ENCODE assay signal across 27 cellular contexts in the genomic region with DNA sequence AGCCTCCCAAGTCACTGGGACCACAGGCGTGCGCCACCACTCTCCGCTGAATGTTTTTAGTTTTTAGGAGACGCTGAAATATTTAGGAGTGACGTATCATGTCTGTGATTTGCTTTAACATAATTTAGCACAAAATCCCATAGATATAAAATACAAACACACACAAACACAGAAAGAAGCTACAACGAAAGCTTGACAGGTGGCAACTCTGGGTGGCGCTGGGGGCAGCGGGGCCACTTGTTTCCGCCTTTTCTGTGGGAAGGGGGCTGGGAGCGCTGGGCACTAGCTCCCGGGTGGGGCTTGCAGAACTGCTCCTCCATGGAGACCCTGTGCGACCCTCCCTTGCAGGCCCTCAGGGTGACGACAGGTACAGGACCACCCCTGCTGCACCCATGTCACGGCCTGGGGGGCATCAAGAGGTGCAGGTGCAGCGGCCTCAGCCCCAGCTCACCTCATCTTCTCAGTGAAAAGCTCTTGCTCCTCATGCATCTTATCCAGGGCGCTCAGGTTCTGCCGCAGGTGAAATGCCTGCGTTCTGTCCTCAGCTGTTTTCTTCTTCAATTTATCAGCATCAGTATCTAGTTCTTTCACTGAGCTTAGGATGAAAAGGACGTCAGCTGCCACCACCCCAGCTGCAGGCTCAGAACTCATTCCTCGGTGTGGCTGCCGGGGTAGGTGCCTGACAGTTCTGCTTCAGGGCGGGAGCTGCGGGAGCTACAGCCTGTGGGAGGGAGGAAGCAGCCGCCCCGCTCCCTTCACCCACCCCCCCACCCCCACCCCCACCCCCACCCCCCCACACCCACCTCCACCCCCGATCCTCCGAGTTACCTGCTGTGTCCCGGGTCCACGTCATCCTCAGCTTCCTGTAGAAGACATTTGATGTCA. TPM values are rescaled to one million over a fixed set of nuclear protein-coding genes. Genes with fewer than 3 reads are reported as not detected.
A peak's percentile ranks its signal among the peaks of the same experiment; 100 is the strongest.
DNase-seq lines count a peak whose midpoint lies in the region; ATAC-seq, FAIRE-seq and TF ChIP-seq lines count a peak whose summit lies in the region.
"Had no signal": no experiment of that assay in that cellular context is flagged by ENCODE, and none has a peak within 500 bp of the region (broad histone marks: within the 10 kb centered on the region; RNA-seq: fewer than 3 reads in every experiment).

No MANE protein-coding gene starts in this region.

- H2BK20ac ChIP-seq in H9 (ENCODE audit: low read depth, low read length, poor library complexity, severe bottlenecking), result no peak overlapping the region

- DNase-seq in HepG2 (ENCODE audit: low spot score) (no peak), right lobe of liver (no peak), H9 (no peak), head of caudate nucleus (peak in 24 of 42 donors; percentile 15 to 69 (median 37)), neuronal stem cell (ENCODE audit: low spot score) (no peak), HT-29 (ENCODE audit: low spot score) (no peak)
- DNase-seq: AML-193; C1 segment of cervical spinal cord; Caco-2; CD8-positive, alpha-beta T cell; NCI-H1048; NCI-H1694; NCI-H2029 treated with DMSO at 0.1 percent for 48 hours; NCI-H2171; NCI-H510A treated with DMSO at 0.1 percent for 48 hours; NCI-H82; NK-92 treated with Interleukin-12 subunit alpha and Interleukin-12 subunit beta, amount 100 ng/mL, for 24 hours; PC-3; SJCRH30 had no signal

- no peak overlapping the region for H3K27ac Mint-ChIP-seq in H9
- H3K27ac Mint-ChIP-seq: CD8-positive, alpha-beta T cell; T-cell had no signal

- H2BK120ac ChIP-seq in H9 (ENCODE audit: low read depth, low read length, poor library complexity, severe bottlenecking) (no peak overlapping the region), neuronal stem cell (ENCODE audit: low read depth, low read length) (no peak overlapping the region)

- H4K8ac ChIP-seq in H9 (replicated peaks; ENCODE audit: insufficient read length, low read depth, low read length), result no peak overlapping the region
- no peak overlapping the region for H4K8ac ChIP-seq in neuronal stem cell (ENCODE audit: low read depth, low read length)

- H3K4me1 Mint-ChIP-seq in H9, result peaks cover 7 to 17% of the 10 kb centered on the region in 2 experiments

- TF ChIP-seq RAD21 in HepG2 (CRISPR knock-in tag; IDR thresholded peaks at IDR 0.05), result no peak

- H3K9ac ChIP-seq in HepG2 (ENCODE audit: insufficient read depth, low read depth, low read length), result no peak overlapping the region
- H3K9ac ChIP-seq in H9 (ENCODE audit: extremely low read depth, insufficient read length, low read length), result no peak overlapping the region
- no peak overlapping the region for H3K9ac ChIP-seq in neuronal stem cell (ENCODE audit: low read depth, low read length, poor library complexity)

- no peak overlapping the region for H2BK15ac ChIP-seq in H9 (ENCODE audit: low read depth, low read length)
- H2BK15ac ChIP-seq in neuronal stem cell (ENCODE audit: low read length), result no peak overlapping the region

- H2AK5ac ChIP-seq in H9 (ENCODE audit: insufficient read length, low read length) (no peak overlapping the region), neuronal stem cell (ENCODE audit: low read depth, low read length) (no peak overlapping the region)

- H3K9me3 ChIP-seq in HepG2 (ENCODE audit: low read length) (no peaks in the 10 kb centered on the region), right lobe of liver (no peaks in the 10 kb centered on the region), H9 (ENCODE audit: control insufficient read depth, low read depth, low read length) (no peaks in the 10 kb centered on the region), neuronal stem cell (replicated peaks in 1 of 2; ENCODE audit: control insufficient read depth in 2 of 2, insufficient read depth in 1 of 2, low read depth in 1 of 2, low read length in 2 of 2) (no peaks in the 10 kb centered on the region)
- H3K9me3 ChIP-seq: Caco-2, SJCRH30 had no signal

- in situ Hi-C loops in HepG2 (cut with HindIII; ENCODE audit: extremely low pct_ligation_motif_present, low pct_unique_long_range_greater_than_20kb), result no loop called here

- no peaks in the 10 kb centered on the region for H3K23me2 ChIP-seq in H9 (ENCODE audit: insufficient read length, low read depth, low read length, poor library complexity, severe bottlenecking)

- H2AFZ ChIP-seq in HepG2 (ENCODE audit: low read length) (no peak overlapping the region), H9 (ENCODE audit: low read length) (no peak overlapping the region), neuronal stem cell (ENCODE audit: low read length) (no peak overlapping the region)

- H4K91ac ChIP-seq in H9 (ENCODE audit: insufficient read length, low read depth, low read length), result no peak overlapping the region
- no peak overlapping the region for H4K91ac ChIP-seq in neuronal stem cell (ENCODE audit: low read depth, low read length, poor library complexity)

- H3K4ac ChIP-seq in H9 (ENCODE audit: low read depth, low read length) (no peak overlapping the region), neuronal stem cell (ENCODE audit: low read length) (no peak overlapping the region)

- no peak overlapping the region for H3K56ac ChIP-seq in H9 (ENCODE audit: insufficient read length, low read depth, low read length)

- H2BK12ac ChIP-seq in H9 (ENCODE audit: insufficient read length, low read depth, low read length), result no peak overlapping the region
- no peak overlapping the region for H2BK12ac ChIP-seq in neuronal stem cell (ENCODE audit: low read length)

- H3K4me1 ChIP-seq in HepG2 (ENCODE audit: insufficient read depth, low read length) (peaks cover 52% of the 10 kb centered on the region), right lobe of liver (no peaks in the 10 kb centered on the region), H9 (ENCODE audit: insufficient read depth, low read length) (no peaks in the 10 kb centered on the region; the same call in 1 of the 2 replicates), neuronal stem cell (ENCODE audit: control insufficient read depth in 2 of 2, insufficient read depth in 1 of 2, low read depth in 1 of 2, low read length in 2 of 2) (peaks cover 0 to 6% of the 10 kb centered on the region in 2 donors)
- H3K4me1 ChIP-seq: Caco-2, SJCRH30 had no signal

- no peak for FAIRE-seq in HepG2 (lab: Jason Lieb, UNC)
- FAIRE-seq: A204.1, G401.6 had no signal

- no peak for TF ChIP-seq EP300 in HepG2 (IDR thresholded peaks at IDR 0.05; ENCODE audit: low read depth in 2 of 2, low read length in 2 of 2)
- TF ChIP-seq EP300 in HepG2 (CRISPR knock-in tag; IDR thresholded peaks at IDR 0.05; ENCODE audit: borderline replicate concordance), result no peak

- H3K27ac ChIP-seq in HepG2 (ENCODE audit: extremely low read length, insufficient read depth, low read length), result no peak overlapping the region
- no peak overlapping the region for H3K27ac ChIP-seq in right lobe of liver
- no peak overlapping the region for H3K27ac ChIP-seq in H9 (ENCODE audit: insufficient read length, low read depth, low read length)
- no peak overlapping the region for H3K27ac ChIP-seq in neuronal stem cell (replicated peaks; ENCODE audit: low read length)
- H3K27ac ChIP-seq: SJCRH30 had no signal

- WGBS in HepG2 (ENCODE audit: low lambda C conversion rate), result 65% methylated on average over 17 of the region's 29 CpGs
- 52% methylated on average over 18 of the region's 29 CpGs for WGBS in right lobe of liver (ENCODE audit: insufficient coverage, low coverage, low lambda C conversion rate, missing lambda C conversion rate)
- no CpG with 5 or more reads among the region's 29 CpGs for WGBS in H9 (ENCODE audit: extremely low coverage, insufficient read length, low lambda C conversion rate)
- no CpG with 5 or more reads among the region's 29 CpGs for WGBS in neuronal stem cell (ENCODE audit: extremely low coverage in 2 of 2, insufficient read length in 2 of 2, insufficient replicate concordance in 1 of 2), 2 donors

- H4K5ac ChIP-seq in H9 (ENCODE audit: insufficient read length, low read depth, low read length), result no peak overlapping the region

- no peak overlapping the region for H3T11ph ChIP-seq in H9 (ENCODE audit: low read length)

- BruUV-seq in HepG2 (replicated peaks; lab: Mats Ljungman, UMichigan), result no TSS peak

- POLR2A ChIA-PET in HepG2 (lab: Yijun Ruan, JAX), result no interaction called here

- H3K27me3 ChIP-seq in HepG2 (ENCODE audit: control insufficient read depth in 1 of 2, insufficient read depth in 2 of 2, low read length in 2 of 2) (peaks cover 18 to 54% of the 10 kb centered on the region in 2 experiments; a peak in 4 of 5 replicates), right lobe of liver (no peaks in the 10 kb centered on the region), H9 (ENCODE audit: insufficient read depth, low read length) (no peaks in the 10 kb centered on the region), neuronal stem cell (ENCODE audit: control insufficient read depth in 3 of 3, insufficient read depth in 3 of 3, low read depth in 1 of 3, low read length in 3 of 3) (peaks cover 0 to 44% (median 0%) of the 10 kb centered on the region in 3 experiments)

- no peaks in the 10 kb centered on the region for H3K79me1 ChIP-seq in H9 (ENCODE audit: insufficient read depth, low read depth, low read length, poor library complexity, severe bottlenecking)
- peaks cover 7% of the 10 kb centered on the region for H3K79me1 ChIP-seq in neuronal stem cell (ENCODE audit: low read depth, low read length)

- H3K23ac ChIP-seq in H9 (ENCODE audit: insufficient read length, low read depth, low read length), result no peak overlapping the region
- no peak overlapping the region for H3K23ac ChIP-seq in neuronal stem cell (ENCODE audit: low read depth, low read length, poor library complexity)

- H3K36me3 ChIP-seq in HepG2 (replicated peaks in 1 of 2; ENCODE audit: control insufficient read depth in 1 of 2, insufficient read depth in 2 of 2, low read length in 2 of 2) (no peaks in the 10 kb centered on the region), right lobe of liver (no peaks in the 10 kb centered on the region), neuronal stem cell (replicated peaks in 1 of 2; ENCODE audit: control insufficient read depth in 2 of 2, insufficient read depth in 2 of 2, low read length in 2 of 2) (no peaks in the 10 kb centered on the region)
- H3K36me3 ChIP-seq: SJCRH30 had no signal

- H3K79me2 ChIP-seq in HepG2 (ENCODE audit: insufficient read depth, low read length) (no peaks in the 10 kb centered on the region), H9 (ENCODE audit: insufficient read depth, low read length) (no peaks in the 10 kb centered on the region)

- peaks cover 1% of the 10 kb centered on the region; the same call in 1 of the 2 replicates for H3K27me3 Mint-ChIP-seq in H9 (ENCODE audit: low read depth)

- H4K20me1 ChIP-seq in HepG2 (ENCODE audit: insufficient read depth, low read length) (no peaks in the 10 kb centered on the region), H9 (ENCODE audit: control insufficient read depth, insufficient read depth, insufficient read length) (no peaks in the 10 kb centered on the region)

- H3K4me3 Mint-ChIP-seq in H9, result no peak overlapping the region
- H3K4me3 Mint-ChIP-seq: CD8-positive, alpha-beta T cell; IgD-negative memory B cell had no signal

- H3K4me2 ChIP-seq in HepG2 (ENCODE audit: low read depth, low read length), result no peak overlapping the region
- no peak overlapping the region for H3K4me2 ChIP-seq in H9 (ENCODE audit: insufficient read depth, insufficient read length, low read length)
- H3K4me2 ChIP-seq in neuronal stem cell (ENCODE audit: insufficient read depth, low read length, poor library complexity, severe bottlenecking), result no peak overlapping the region

- TF ChIP-seq CTCF in HepG2 (CRISPR knock-in tag; IDR thresholded peaks at IDR 0.05) (no peak), right lobe of liver (IDR thresholded peaks at IDR 0.05) (no peak), H9 (conservative IDR thresholded peaks at IDR 0.05) (no peak)

- H2BK5ac ChIP-seq in H9 (ENCODE audit: insufficient read length, low read length) (no peak overlapping the region), neuronal stem cell (ENCODE audit: low read length) (no peak overlapping the region)

- H3K18ac ChIP-seq in H9 (ENCODE audit: insufficient read length, low read depth, low read length) (no peak overlapping the region), neuronal stem cell (ENCODE audit: low read length) (peak overlapping the region; percentile 35)

- TF ChIP-seq POLR2A in HepG2 (IDR thresholded peaks at IDR 0.05; ENCODE audit: insufficient read depth in 1 of 2, low read depth in 2 of 2, low read length in 2 of 2) (no peak), right lobe of liver (IDR thresholded peaks at IDR 0.05) (no peak)

- H3K36me3 Mint-ChIP-seq in H9 (ENCODE audit: insufficient read depth in 1 of 3, low read depth in 3 of 3), result no peaks in the 10 kb centered on the region
- H3K36me3 Mint-ChIP-seq: CD8-positive, alpha-beta T cell; IgD-negative memory B cell; T-cell had no signal

- H3K4me3 ChIP-seq in HepG2 (replicated peaks in 1 of 3; ENCODE audit: insufficient read depth in 1 of 3, low read depth in 2 of 3, low read length in 3 of 3) (no peak overlapping the region), right lobe of liver (no peak overlapping the region), neuronal stem cell (ENCODE audit: low read length in 2 of 2) (no peak overlapping the region)
- H3K4me3 ChIP-seq: SJCRH30 had no signal

- CTCF ChIA-PET in HepG2 (lab: Yijun Ruan, JAX; ENCODE audit: low intra/inter-chr PET ratio, low total read pairs), result no interaction called here

- intact Hi-C loops in HepG2 (cut with micrococcal nuclease; ENCODE audit: unreplicated experiment), result no loop called here
- intact Hi-C loops in right lobe of liver (cut with DNase I), result no loop called here
- intact Hi-C loops in head of caudate nucleus (cut with DNase I), result no loop called here

- no peaks in the 10 kb centered on the region for H3K9me3 Mint-ChIP-seq in H9
- H3K9me3 Mint-ChIP-seq: CD8-positive, alpha-beta T cell; IgD-negative memory B cell; T-cell had no signal

- ATAC-seq in HepG2 (no peak), right lobe of liver (no peak), GM21381 (IDR thresholded peaks at IDR 0.05; ENCODE audit: unreplicated experiment) (no peak)
- no peak for ATAC-seq in activated CD4-positive, CD25-positive, alpha-beta regulatory T cell treated with anti-CD3 and anti-CD28 coated beads, Interleukin-2, amount 50 U/mL, for 24 hours
- ATAC-seq: CD8-positive, alpha-beta T cell; PC-3 had no signal

- H3K14ac ChIP-seq in H9 (ENCODE audit: insufficient read depth, low read length), result peak overlapping the region; percentile 26; the same call in 1 of the 2 replicates
- no peak overlapping the region for H3K14ac ChIP-seq in neuronal stem cell (ENCODE audit: low read length)

RNA-seq across cellular contexts. Expression of a gene that starts 15.3 kb away (rescaled TPM):
- 0.27 TPM in 1 of 2 replicates, not detected in the other for total RNA-seq in HepG2 (2016; rRNA removed; fragmentation: Illumina TruSeq; extraction: Trizol)
- 0.09 TPM in 1 of 2 replicates, not detected in the other for total RNA-seq in HepG2 (2016; cell fraction: cytosol; rRNA removed; fragmentation: Illumina TruSeq; extraction: Trizol; ENCODE audit: low read depth)
- total RNA-seq in HepG2 (2016; cell fraction: insoluble cytoplasmic fraction; rRNA removed; fragmentation: Illumina TruSeq; extraction: Trizol), result 0.09 and 0.10 TPM in 2 replicates
- total RNA-seq in HepG2 (2016; cell fraction: membrane; rRNA removed; fragmentation: Illumina TruSeq; extraction: Trizol), result 0.07 and 0.09 TPM in 2 replicates
- 0.28 and 0.66 TPM in 2 replicates for total RNA-seq in HepG2 (2016; cell fraction: nucleus; rRNA removed; fragmentation: Illumina TruSeq; extraction: Trizol)
- 0.57 and 0.62 TPM in 2 replicates for polyA plus RNA-seq in HepG2 (2011; rRNA removed)
- polyA plus RNA-seq in HepG2 (2011; cell fraction: cytosol; rRNA removed), result 0.13 TPM in 2 replicates
- polyA plus RNA-seq in HepG2 (2011; cell fraction: nucleus; rRNA removed), result 4.1 and 5.0 TPM in 2 replicates
- polyA plus RNA-seq in HepG2 (2012), result 0.67 and 2.1 TPM in 2 replicates
- polyA plus RNA-seq in HepG2 (2016; cell fraction: cytosol; fragmentation: Illumina TruSeq; extraction: Trizol; ENCODE audit: low read depth), result 0.05 TPM in 1 of 2 replicates, not detected in the other
- polyA plus RNA-seq in HepG2 (2016; cell fraction: insoluble cytoplasmic fraction; fragmentation: Illumina TruSeq; extraction: Trizol; ENCODE audit: low read depth), result 0.08 and 0.10 TPM in 2 replicates
- 0.11 TPM in 1 of 2 replicates, not detected in the other for polyA plus RNA-seq in HepG2 (2016; cell fraction: membrane; fragmentation: Illumina TruSeq; extraction: Trizol; ENCODE audit: low read depth)
- 0.48 and 0.64 TPM in 2 replicates for polyA plus RNA-seq in HepG2 (2016; cell fraction: nucleus; fragmentation: Illumina TruSeq; extraction: Trizol; ENCODE audit: insufficient read depth, low read depth)
- 0.56 TPM in 1 of 2 replicates, not detected in the other for polyA minus RNA-seq in HepG2 (2011; rRNA and poly(A)+ RNA removed; ENCODE audit: low replicate concordance)
- polyA minus RNA-seq in HepG2 (2011; cell fraction: cytosol; rRNA and poly(A)+ RNA removed), result 0.20 TPM in 1 of 2 replicates, not detected in the other
- 0.77 and 0.99 TPM in 2 replicates for polyA minus RNA-seq in HepG2 (2011; cell fraction: nucleus; rRNA and poly(A)+ RNA removed)
- total RNA-seq in right lobe of liver, result 1 to 10 TPM in 2 of 6 experiments, under 1 TPM in 3, not detected in 1; 0.16 to 3.5 (median 0.32) TPM
- total RNA-seq in H9 (2021), result 0.28 and 0.44 TPM in 2 replicates
- polyA plus RNA-seq in neuronal stem cell (2013, experiment 1 of 2), result 0.31 TPM
- 0.22 TPM for polyA plus RNA-seq in neuronal stem cell (2013, experiment 2 of 2)
- not detected in 2 replicates for total RNA-seq in HT-29 (2014; rRNA removed; shearing (Covaris generic))
- total RNA-seq: Caco-2; CD8-positive, alpha-beta T cell; H4; PC-3; SJCRH30; T-cell had no signal
- polyA plus RNA-seq: AG04450, IgD-negative memory B cell had no signal

RNA-seq across cellular contexts. Expression of a gene that starts 30.8 kb away (rescaled TPM):
- total RNA-seq in HepG2 (2016; rRNA removed; fragmentation: Illumina TruSeq; extraction: Trizol) (not detected in 2 replicates), right lobe of liver (under 1 TPM in 1 of 6 experiments, not detected in 5; 0.55 TPM), H9 (2021) (0.59 and 0.83 TPM in 2 replicates)
- total RNA-seq in HepG2 (2016; cell fraction: cytosol; rRNA removed; fragmentation: Illumina TruSeq; extraction: Trizol; ENCODE audit: low read depth), result not detected in 2 replicates
- total RNA-seq in HepG2 (2016; cell fraction: insoluble cytoplasmic fraction; rRNA removed; fragmentation: Illumina TruSeq; extraction: Trizol), result not detected in 2 replicates
- not detected in 2 replicates for total RNA-seq in HepG2 (2016; cell fraction: membrane; rRNA removed; fragmentation: Illumina TruSeq; extraction: Trizol)
- not detected in 2 replicates for total RNA-seq in HepG2 (2016; cell fraction: nucleus; rRNA removed; fragmentation: Illumina TruSeq; extraction: Trizol)
- 0.22 TPM in 1 of 2 replicates, not detected in the other for polyA plus RNA-seq in HepG2 (2011; rRNA removed)
- 0.09 TPM in 1 of 2 replicates, not detected in the other for polyA plus RNA-seq in HepG2 (2011; cell fraction: cytosol; rRNA removed)
- polyA plus RNA-seq in HepG2 (2011; cell fraction: nucleus; rRNA removed), result 0.08 TPM in 1 of 2 replicates, not detected in the other
- polyA plus RNA-seq in HepG2 (2012), result not detected in 2 replicates
- not detected in 2 replicates for polyA plus RNA-seq in HepG2 (2016; cell fraction: cytosol; fragmentation: Illumina TruSeq; extraction: Trizol; ENCODE audit: low read depth)
- polyA plus RNA-seq in HepG2 (2016; cell fraction: insoluble cytoplasmic fraction; fragmentation: Illumina TruSeq; extraction: Trizol; ENCODE audit: low read depth), result not detected in 2 replicates
- not detected in 2 replicates for polyA plus RNA-seq in HepG2 (2016; cell fraction: membrane; fragmentation: Illumina TruSeq; extraction: Trizol; ENCODE audit: low read depth)
- not detected in 2 replicates for polyA plus RNA-seq in HepG2 (2016; cell fraction: nucleus; fragmentation: Illumina TruSeq; extraction: Trizol; ENCODE audit: insufficient read depth, low read depth)
- 0.51 TPM in 1 of 2 replicates, not detected in the other for polyA minus RNA-seq in HepG2 (2011; rRNA and poly(A)+ RNA removed; ENCODE audit: low replicate concordance)
- not detected in 2 replicates for polyA minus RNA-seq in HepG2 (2011; cell fraction: cytosol; rRNA and poly(A)+ RNA removed)
- polyA minus RNA-seq in HepG2 (2011; cell fraction: nucleus; rRNA and poly(A)+ RNA removed), result not detected in 2 replicates
- 0.08 TPM for polyA plus RNA-seq in neuronal stem cell (2013, experiment 1 of 2)
- polyA plus RNA-seq in neuronal stem cell (2013, experiment 2 of 2), result 0.04 TPM
- not detected in 2 replicates for total RNA-seq in HT-29 (2014; rRNA removed; shearing (Covaris generic))
- total RNA-seq: PC-3, SJCRH30 had no signal
- polyA plus RNA-seq: AG04450, IgD-negative memory B cell had no signal

Comparison
In these comparisons a context has a peak if more than half of its experiments do, and no peak if none do; other contexts are left out.
1. DNase-seq: peak in head of caudate nucleus (24 of 42); none in HepG2 (single experiment), right lobe of liver (0 of 3), H9 (single experiment), neuronal stem cell (single experiment) and HT-29 (single experiment).